8 cellular contexts compared by ENCODE assay signal in the genomic region with DNA sequence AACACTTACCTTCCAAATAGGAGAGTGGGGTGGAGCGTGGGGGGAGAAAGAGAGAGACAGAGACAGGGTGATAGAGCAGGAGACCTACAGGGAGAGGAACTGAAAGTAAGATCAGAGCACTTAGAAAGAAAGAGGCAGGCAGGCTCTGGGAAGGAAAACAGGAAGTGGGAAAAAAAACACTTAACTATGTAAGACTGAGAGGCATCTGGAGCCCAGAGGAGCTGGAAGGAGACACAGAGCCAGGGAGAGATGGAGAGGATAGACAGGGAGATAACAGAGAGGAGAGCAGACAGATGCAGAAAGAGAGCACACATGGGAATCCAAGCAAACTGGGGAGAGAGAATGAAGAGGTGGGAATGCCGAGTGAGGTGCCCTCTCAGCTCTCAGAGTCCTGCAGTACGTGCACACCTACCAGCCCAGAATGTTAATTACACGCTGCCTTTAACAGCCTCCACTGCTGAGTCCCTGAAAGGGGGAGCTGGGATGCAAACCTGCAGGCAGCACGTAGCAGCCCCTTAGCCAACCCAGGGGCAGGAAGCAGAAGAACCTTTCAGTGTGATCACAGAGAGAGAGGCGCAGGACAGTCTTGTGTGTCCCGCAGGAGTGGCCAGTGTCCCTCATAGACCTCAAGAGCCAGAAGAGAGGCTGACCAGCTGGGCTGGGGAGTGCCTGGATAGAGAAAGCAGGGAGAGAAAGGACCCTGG.
A peak's percentile ranks its signal among the peaks of the same experiment; 100 is the strongest.
DNase-seq lines count a peak whose midpoint lies in the region; ATAC-seq, FAIRE-seq and TF ChIP-seq lines count a peak whose summit lies in the region.

No MANE protein-coding gene starts in this region.

- no peaks in the 10 kb centered on the region for H3K36me3 ChIP-seq in BLaER1 treated with 17β-estradiol and CSF1 and Interleukin-3, amounts not matched to agents 10 nM and 100 nM
- no peaks in the 10 kb centered on the region for H3K36me3 ChIP-seq in astrocyte (ENCODE audit: insufficient read depth, low read length)

- H3K27ac ChIP-seq in BLaER1 treated with 17β-estradiol and CSF1 and Interleukin-3, amounts not matched to agents 10 nM and 100 nM: peak overlapping the region in 9 of 11 experiments; percentile 25 to 78 (median 67); a peak in 16 of 22 replicates
- no peak overlapping the region for H3K27ac ChIP-seq in astrocyte (ENCODE audit: low read depth, low read length)

- DNase-seq in M059J (ENCODE audit: low read depth) (peak; percentile 65), astrocyte (ENCODE audit: low read depth) (peak; percentile 44), medulla oblongata (ENCODE audit: extremely low spot score) (peak; percentile 52), dedifferentiated amniotic fluid mesenchymal stem cell (ENCODE audit: extremely low spot score) (no peak)
- no peak for DNase-seq in activated naive CD4-positive, alpha-beta T cell (lab: John Stamatoyannopoulos, UW)

- ATAC-seq in GM19372 (IDR thresholded peaks at IDR 0.05; ENCODE audit: low read depth, unreplicated experiment) (peak; percentile 73), HG03432 (IDR thresholded peaks at IDR 0.05; ENCODE audit: unreplicated experiment) (no peak)

- H3K9ac ChIP-seq in BLaER1 treated with 17β-estradiol and CSF1 and Interleukin-3, amounts not matched to agents 10 nM and 100 nM: peak overlapping the region in 9 of 11 experiments; percentile 12 to 70 (median 38); a peak in 13 of 22 replicates
- H3K9ac ChIP-seq in astrocyte (ENCODE audit: low read length): peak overlapping the region; percentile 48

- no peaks in the 10 kb centered on the region for H3K27me3 ChIP-seq in BLaER1 treated with 17β-estradiol and CSF1 and Interleukin-3, amounts not matched to agents 10 nM and 100 nM
- peaks cover 2% of the 10 kb centered on the region for H3K27me3 ChIP-seq in astrocyte (ENCODE audit: insufficient read depth, low read length)

- peaks cover 64 to 100% (median 93%) of the 10 kb centered on the region in 10 experiments for H3K4me1 ChIP-seq in BLaER1 treated with 17β-estradiol and CSF1 and Interleukin-3, amounts not matched to agents 10 nM and 100 nM
- peaks cover 10% of the 10 kb centered on the region for H3K4me1 ChIP-seq in astrocyte (ENCODE audit: insufficient read depth, low read length)

- no peak for FAIRE-seq in astrocyte (lab: Jason Lieb, UNC)

- peak overlapping the region; percentile 9 for H3K4me3 Mint-ChIP-seq in astrocyte (ENCODE audit: unreplicated experiment)

- peak overlapping the region; percentile 76 for H2AFZ ChIP-seq in astrocyte (ENCODE audit: low read depth, low read length)

- H3K27ac Mint-ChIP-seq in astrocyte (ENCODE audit: unreplicated experiment): peak overlapping the region; percentile 81

- no peak for TF ChIP-seq CTCF in astrocyte (IDR thresholded peaks at IDR 0.05; ENCODE audit: insufficient read depth, low read depth, low read length)

- H3K79me2 ChIP-seq in astrocyte (ENCODE audit: insufficient read depth, low read length): no peaks in the 10 kb centered on the region

- H3K36me3 Mint-ChIP-seq in astrocyte (ENCODE audit: low read depth, unreplicated experiment): no peaks in the 10 kb centered on the region

- no peaks in the 10 kb centered on the region; a peak in 1 of 22 replicates for H4K20me1 ChIP-seq in BLaER1 treated with 17β-estradiol and CSF1 and Interleukin-3, amounts not matched to agents 10 nM and 100 nM
- no peaks in the 10 kb centered on the region for H4K20me1 ChIP-seq in astrocyte (ENCODE audit: insufficient read depth, low read length)

- peak overlapping the region; percentile 74 to 97 (median 93) for H3K4me2 ChIP-seq in BLaER1 treated with 17β-estradiol and CSF1 and Interleukin-3, amounts not matched to agents 10 nM and 100 nM
- H3K4me2 ChIP-seq in astrocyte (ENCODE audit: low read length): peak overlapping the region; percentile 85

- H3K9me3 ChIP-seq in BLaER1 treated with 17β-estradiol and CSF1 and Interleukin-3, amounts not matched to agents 10 nM and 100 nM (replicated peaks in 1 of 11): no peaks in the 10 kb centered on the region
- H3K9me3 ChIP-seq in astrocyte (ENCODE audit: insufficient read depth, low read depth, low read length): no peaks in the 10 kb centered on the region

- H3K9me3 Mint-ChIP-seq in astrocyte (ENCODE audit: unreplicated experiment): no peaks in the 10 kb centered on the region

- H3K4me1 Mint-ChIP-seq in astrocyte (ENCODE audit: low read depth, unreplicated experiment): peaks cover 48% of the 10 kb centered on the region

- peak overlapping the region in 8 of 10 experiments; percentile 8 to 51 (median 32); a peak in 11 of 20 replicates for H3K4me3 ChIP-seq in BLaER1 treated with 17β-estradiol and CSF1 and Interleukin-3, amounts not matched to agents 10 nM and 100 nM
- H3K4me3 ChIP-seq in astrocyte (ENCODE audit: insufficient read depth, low read depth, low read length): no peak overlapping the region

- H3K27me3 Mint-ChIP-seq in astrocyte (ENCODE audit: low read depth, unreplicated experiment): peaks cover 5% of the 10 kb centered on the region

Comparison
In these comparisons a context has a peak if more than half of its experiments do, and no peak if none do; other contexts are left out.
1. DNase-seq: peak in M059J (single experiment), astrocyte (single experiment) and medulla oblongata (single experiment); none in dedifferentiated amniotic fluid mesenchymal stem cell (single experiment) and activated naive CD4-positive, alpha-beta T cell (0 of 4).